ENCODE assay signal across 20 cellular contexts in the genomic region with DNA sequence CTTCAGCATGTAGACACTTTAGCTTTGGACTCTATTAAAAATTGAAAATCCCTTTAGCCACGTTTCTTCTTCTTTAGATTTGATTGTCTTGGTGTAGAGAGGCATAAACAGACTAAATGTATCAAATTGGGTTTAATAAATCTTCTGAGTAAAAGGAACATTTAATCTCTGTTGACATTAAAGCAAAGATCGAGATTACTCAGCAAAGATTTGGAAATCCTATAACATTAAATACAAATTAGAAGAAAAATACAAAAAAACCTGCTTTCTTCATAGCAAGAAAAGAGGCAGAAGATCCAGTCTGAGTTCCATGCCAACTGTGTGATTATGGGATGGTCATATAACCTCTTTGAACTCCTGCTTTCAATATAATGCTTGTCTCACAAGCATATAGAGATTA.
DNase-seq lines count a peak whose midpoint lies in the region; ATAC-seq, FAIRE-seq and TF ChIP-seq lines count a peak whose summit lies in the region.
"Had no signal": no experiment of that assay in that cellular context is flagged by ENCODE, and none has a peak within 500 bp of the region (broad histone marks: within the 10 kb centered on the region; RNA-seq: fewer than 3 reads in every experiment).

No MANE protein-coding gene starts in this region.

- no peak overlapping the region for H2BK12ac ChIP-seq in mesenchymal stem cell (ENCODE audit: low read length in 2 of 2)

- H3K27me3 ChIP-seq in mesenchymal stem cell (ENCODE audit: control insufficient read depth in 1 of 2, insufficient read depth in 1 of 2, low read length in 2 of 2) (no peaks in the 10 kb centered on the region), vagina (no peaks in the 10 kb centered on the region)
- H3K27me3 ChIP-seq: BLaER1 treated with 17β-estradiol and CSF1 and Interleukin-3, amounts not matched to agents 10 nM and 100 nM had no signal

- no peak overlapping the region for H3K23ac ChIP-seq in mesenchymal stem cell (ENCODE audit: low read length in 2 of 2)

- H3K79me1 ChIP-seq in mesenchymal stem cell (replicated peaks; ENCODE audit: low read length, poor library complexity, severe bottlenecking) = no peaks in the 10 kb centered on the region

- H3K4me3 ChIP-seq in mesenchymal stem cell (ENCODE audit: insufficient read depth in 1 of 2, low read depth in 1 of 2, low read length in 2 of 2) = no peak overlapping the region
- H3K4me3 ChIP-seq in vagina = no peak overlapping the region
- H3K4me3 ChIP-seq: BLaER1 treated with 17β-estradiol and CSF1 and Interleukin-3, amounts not matched to agents 10 nM and 100 nM; GM12878; K562 had no signal

- no peaks in the 10 kb centered on the region for H3K36me3 ChIP-seq in mesenchymal stem cell (ENCODE audit: control insufficient read depth in 1 of 2, insufficient read depth in 2 of 2, low read depth in 1 of 2, low read length in 2 of 2)
- no peaks in the 10 kb centered on the region for H3K36me3 ChIP-seq in vagina
- H3K36me3 ChIP-seq: BLaER1 treated with 17β-estradiol and CSF1 and Interleukin-3, amounts not matched to agents 10 nM and 100 nM had no signal

- TF ChIP-seq CTCF in vagina (IDR thresholded peaks at IDR 0.05) = no peak

- in situ Hi-C loops in SK-MEL-5 (cut with HindIII; ENCODE audit: low pct_unique_long_range_greater_than_20kb, low sequenced_read_pairs) = no loop called here

- H2BK15ac ChIP-seq in mesenchymal stem cell (ENCODE audit: low read depth, poor library complexity, severe bottlenecking) = no peak overlapping the region

- no peak for DNase-seq in GM19239 (ENCODE audit: insufficient read length, low spot score)
- DNase-seq in SK-MEL-5 (ENCODE audit: low read depth, low spot score) = peak; percentile 35
- no peak for DNase-seq in mesenchymal stem cell
- no peak for DNase-seq in vagina (ENCODE audit: extremely low spot score in 2 of 2)
- no peak for DNase-seq in activated CD4-positive, alpha-beta T cell treated with anti-CD3 and anti-CD28 coated beads, Interleukin-2, amount 50 U/mL, for 48 hours
- DNase-seq: 8988T; CD8-positive, alpha-beta T cell; COR-L47; DMS 273 treated with DMSO at 0.1 percent for 48 hours; DMS53; DND-41; EL; GOT3; H7 had no signal

- TF ChIP-seq POLR2A in vagina (IDR thresholded peaks at IDR 0.05) = no peak

- no peak for ATAC-seq in GM19452 (IDR thresholded peaks at IDR 0.05; ENCODE audit: unreplicated experiment)
- ATAC-seq in HG03469 (IDR thresholded peaks at IDR 0.05; ENCODE audit: unreplicated experiment) = no peak
- ATAC-seq: CD8-positive, alpha-beta T cell; GM12878; K562 had no signal

- no peak overlapping the region for H3K27ac ChIP-seq in mesenchymal stem cell (ENCODE audit: low read length, poor library complexity, severe bottlenecking)
- peak overlapping the region; percentile 52 for H3K27ac ChIP-seq in vagina
- H3K27ac ChIP-seq: BLaER1 treated with 17β-estradiol and CSF1 and Interleukin-3, amounts not matched to agents 10 nM and 100 nM; HL-60 had no signal

- no peak overlapping the region for H4K8ac ChIP-seq in mesenchymal stem cell (ENCODE audit: low read length)

- no peak overlapping the region for H2AFZ ChIP-seq in mesenchymal stem cell (ENCODE audit: low read depth, low read length)

- H3K18ac ChIP-seq in mesenchymal stem cell (ENCODE audit: low read depth in 1 of 2, low read length in 2 of 2) = no peak overlapping the region

- no peak overlapping the region for H3K4ac ChIP-seq in mesenchymal stem cell (ENCODE audit: low read depth in 1 of 2, low read length in 2 of 2)

- no peak overlapping the region for H4K91ac ChIP-seq in mesenchymal stem cell (ENCODE audit: low read length)

- FAIRE-seq in GM19239 (lab: Jason Lieb, UNC) = peak; percentile 57
- FAIRE-seq: GM12878, K562 had no signal

- intact Hi-C loops in vagina (cut with DNase I) = no loop called here

- H3K9ac ChIP-seq in mesenchymal stem cell (ENCODE audit: low read length) = peak overlapping the region; percentile 4
- H3K9ac ChIP-seq: BLaER1 treated with 17β-estradiol and CSF1 and Interleukin-3, amounts not matched to agents 10 nM and 100 nM had no signal

- H3K4me1 ChIP-seq in mesenchymal stem cell (ENCODE audit: control insufficient read depth, insufficient read depth, low read depth, low read length) = no peaks in the 10 kb centered on the region
- H3K4me1 ChIP-seq in vagina = peaks cover 9% of the 10 kb centered on the region
- H3K4me1 ChIP-seq: BLaER1 treated with 17β-estradiol and CSF1 and Interleukin-3, amounts not matched to agents 10 nM and 100 nM had no signal

- H2BK5ac ChIP-seq in mesenchymal stem cell (ENCODE audit: low read depth, low read length, poor library complexity, severe bottlenecking) = no peak overlapping the region

- H3K9me3 ChIP-seq in mesenchymal stem cell (ENCODE audit: control insufficient read depth, low read length) (no peaks in the 10 kb centered on the region), vagina (no peaks in the 10 kb centered on the region)
- H3K9me3 ChIP-seq: BLaER1 treated with 17β-estradiol and CSF1 and Interleukin-3, amounts not matched to agents 10 nM and 100 nM had no signal

- WGBS in mesenchymal stem cell = no CpG with 5 or more reads among the region's 2 CpGs

- no peak overlapping the region for H2AK5ac ChIP-seq in mesenchymal stem cell (ENCODE audit: low read length, severe bottlenecking)

- no peak overlapping the region for H3K14ac ChIP-seq in mesenchymal stem cell (ENCODE audit: low read length in 2 of 2)

- no peak overlapping the region for H3K4me2 ChIP-seq in mesenchymal stem cell (ENCODE audit: low read length, poor library complexity, severe bottlenecking)
- H3K4me2 ChIP-seq: BLaER1 treated with 17β-estradiol and CSF1 and Interleukin-3, amounts not matched to agents 10 nM and 100 nM had no signal

- H2BK120ac ChIP-seq in mesenchymal stem cell (ENCODE audit: low read depth, low read length) = no peak overlapping the region
